8 cellular contexts compared by ENCODE assay signal in the genomic region with DNA sequence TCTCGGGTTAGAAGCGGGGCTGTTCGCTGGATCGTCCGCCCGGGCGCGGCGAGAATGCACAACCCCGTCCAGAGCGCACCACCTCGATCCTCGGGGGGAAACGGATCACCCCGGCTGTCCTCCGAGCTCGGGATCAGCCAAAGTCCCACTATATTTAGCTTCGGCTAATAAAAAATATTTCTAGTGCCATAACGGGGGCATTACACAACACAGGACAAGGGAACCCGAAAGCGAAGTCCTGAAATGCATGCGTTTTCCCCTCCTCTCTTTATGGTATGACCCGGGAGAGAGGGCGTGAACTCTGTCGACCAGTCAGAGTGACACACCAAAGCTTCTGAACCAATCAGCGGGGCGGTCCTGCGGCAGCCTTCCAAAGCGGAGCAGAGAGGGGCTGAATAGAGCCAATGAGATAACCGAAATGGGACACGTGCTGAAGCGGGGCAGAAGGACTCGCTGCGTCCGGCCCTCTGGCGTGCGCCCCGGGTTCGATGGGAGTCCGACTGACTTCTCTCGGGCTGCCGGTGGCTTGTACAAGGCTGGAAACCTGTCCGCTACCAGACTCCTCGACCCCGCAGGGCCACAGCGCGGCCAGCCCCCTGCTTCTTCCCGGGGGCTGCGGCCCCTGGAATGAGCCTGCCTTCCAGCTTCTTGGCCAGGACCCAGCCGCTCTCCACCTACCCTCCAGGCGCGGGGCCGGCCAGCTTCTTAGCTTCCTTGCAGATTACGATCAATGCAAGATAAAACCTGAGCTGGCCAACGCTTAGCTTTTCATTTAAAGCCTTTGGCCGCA. TPM values are rescaled to one million over a fixed set of nuclear protein-coding genes. Genes with fewer than 3 reads are reported as not detected.
A peak's percentile ranks its signal among the peaks of the same experiment; 100 is the strongest.
DNase-seq lines count a peak whose midpoint lies in the region; ATAC-seq and TF ChIP-seq lines count a peak whose summit lies in the region.

A gene with protein sequence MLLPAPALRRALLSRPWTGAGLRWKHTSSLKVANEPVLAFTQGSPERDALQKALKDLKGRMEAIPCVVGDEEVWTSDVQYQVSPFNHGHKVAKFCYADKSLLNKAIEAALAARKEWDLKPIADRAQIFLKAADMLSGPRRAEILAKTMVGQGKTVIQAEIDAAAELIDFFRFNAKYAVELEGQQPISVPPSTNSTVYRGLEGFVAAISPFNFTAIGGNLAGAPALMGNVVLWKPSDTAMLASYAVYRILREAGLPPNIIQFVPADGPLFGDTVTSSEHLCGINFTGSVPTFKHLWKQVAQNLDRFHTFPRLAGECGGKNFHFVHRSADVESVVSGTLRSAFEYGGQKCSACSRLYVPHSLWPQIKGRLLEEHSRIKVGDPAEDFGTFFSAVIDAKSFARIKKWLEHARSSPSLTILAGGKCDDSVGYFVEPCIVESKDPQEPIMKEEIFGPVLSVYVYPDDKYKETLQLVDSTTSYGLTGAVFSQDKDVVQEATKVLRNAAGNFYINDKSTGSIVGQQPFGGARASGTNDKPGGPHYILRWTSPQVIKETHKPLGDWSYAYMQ (minus strand): TSS at position 33 of the 790 bp plus-strand sequence. CDS start 32 bp downstream, at position 1.

- H3K4me3 ChIP-seq in ACC112 (ENCODE audit: low read depth, low read length) (peak within 1 kb of the TSS; percentile 84), breast epithelium (peak within 1 kb of the TSS; percentile 65 to 97 (median 73)), iPS-15b (ENCODE audit: low read depth, low read length) (peak within 1 kb of the TSS; percentile 82), skeletal muscle cell (ENCODE audit: low read depth, low read length) (peak within 1 kb of the TSS; percentile 82)

- H3K79me2 ChIP-seq in ACC112 (ENCODE audit: control insufficient read depth, insufficient read depth, low read length, unreplicated experiment), result no peaks in the 10 kb centered on the region

- peak; percentile 93 for DNase-seq in NCI-H2171 (lab: John Stamatoyannopoulos, UW)
- DNase-seq in breast epithelium (ENCODE audit: low spot score in 2 of 2), result peak; percentile 98 to 99
- peak; percentile 93 for DNase-seq in skeletal muscle cell (ENCODE audit: low read depth)

- peak; percentile 94 for ATAC-seq in GM18868 (IDR thresholded peaks at IDR 0.05; ENCODE audit: unreplicated experiment)
- peak; percentile 94 for ATAC-seq in HG03103 (IDR thresholded peaks at IDR 0.05; ENCODE audit: low read depth, unreplicated experiment)

- peak within 1 kb of the TSS; percentile 89 for H2AFZ ChIP-seq in ACC112 (ENCODE audit: low read length, unreplicated experiment)

- H3K36me3 ChIP-seq in ACC112 (ENCODE audit: insufficient read depth, low read length), result no peaks in the 10 kb centered on the region
- H3K36me3 ChIP-seq in breast epithelium, result no peaks in the 10 kb centered on the region
- H3K36me3 ChIP-seq in iPS-15b (ENCODE audit: control insufficient read depth, insufficient read depth, low read length), result no peaks in the 10 kb centered on the region

- H3K9me3 ChIP-seq in breast epithelium (no peaks in the 10 kb centered on the region), iPS-15b (ENCODE audit: control insufficient read depth, insufficient read depth, low read length) (no peaks in the 10 kb centered on the region)

- H3K27me3 ChIP-seq in ACC112 (ENCODE audit: insufficient read depth, low read length) (no peaks in the 10 kb centered on the region), breast epithelium (no peaks in the 10 kb centered on the region), iPS-15b (ENCODE audit: control insufficient read depth, insufficient read depth, low read length) (no peaks in the 10 kb centered on the region)

- peak within 1 kb of the TSS; percentile 96 for H3K9ac ChIP-seq in iPS-15b (ENCODE audit: low read depth, low read length)

- peak within 1 kb of the TSS; percentile 59 for H3K27ac ChIP-seq in ACC112 (ENCODE audit: low read depth, low read length)
- peak within 1 kb of the TSS; percentile 95 for H3K27ac ChIP-seq in VCaP
- H3K27ac ChIP-seq in breast epithelium, result peak within 1 kb of the TSS; percentile 90 to 96

- intact Hi-C loops in breast epithelium (cut with DNase I; ENCODE audit: low total_unique reads), result loop anchor here (10.0 kb wide), 1 partner anchor 172 kb away; no protein-coding TSS in a partner anchor

- TF ChIP-seq CTCF in VCaP (conservative IDR thresholded peaks at IDR 0.05) (no peak), breast epithelium (IDR thresholded peaks at IDR 0.05) (peak in 1 of 3 donors; percentile 19)

- no peak for TF ChIP-seq POLR2A in breast epithelium (IDR thresholded peaks at IDR 0.05)

- no peaks in the 10 kb centered on the region for H3K4me1 ChIP-seq in ACC112 (ENCODE audit: control insufficient read depth, insufficient read depth, low read length, unreplicated experiment)
- peaks cover 0 to 7% of the 10 kb centered on the region in 2 donors for H3K4me1 ChIP-seq in breast epithelium
- H3K4me1 ChIP-seq in iPS-15b (ENCODE audit: control insufficient read depth, insufficient read depth, low read length), result no peaks in the 10 kb centered on the region

RNA-seq across cellular contexts. Expression of the gene that starts here (rescaled TPM):
- 10 to 100 TPM; 15.7 to 81.0 (median 23.7) TPM for total RNA-seq in breast epithelium

Comparison
In these comparisons a context has a peak if more than half of its experiments do, and no peak if none do; other contexts are left out.
1. Peak in every context shown above with its lines: DNase-seq, ATAC-seq, H3K4me3 ChIP-seq and H3K27ac ChIP-seq.